Comparison of ENCODE assay signal across 36 cellular contexts in genomic region chr2:10892316-10892715, GRCh38. TPM values are rescaled to one million over a fixed set of nuclear protein-coding genes. Genes with fewer than 3 reads are reported as not detected.
"Had no signal": no experiment of that assay in that cellular context is flagged by ENCODE, and none has a peak within 500 bp of the region (broad histone marks: within the 10 kb centered on the region; RNA-seq: fewer than 3 reads in every experiment).

No MANE protein-coding gene starts in this region.

- H3K9me3 ChIP-seq: MG63 had no signal

- DNase-seq: Karpas-422, Kasumi-1, MG63, MM.1S, MV-4-11, NCI-H1048, NCI-H1092, NCI-H1092 treated with DMSO at 0.1 percent for 48 hours, NCI-H1105, NCI-H1105 treated with DMSO at 0.1 percent for 48 hours, NCI-H1417, NCI-H1417 treated with DMSO at 0.1 percent for 48 hours, NCI-H1436, NCI-H1436 treated with DMSO at 0.1 percent for 48 hours, NCI-H146, NCI-H1694, NCI-H1694 treated with DMSO at 0.1 percent for 48 hours, NCI-H187, NCI-H187 treated with DMSO at 0.1 percent for 48 hours, NCI-H1930, NCI-H2029, NCI-H2029 treated with DMSO at 0.1 percent for 48 hours, NCI-H2081, NCI-H2081 treated with DMSO at 0.1 percent for 48 hours, NCI-H2107, NCI-H2171, NCI-H2171 treated with DMSO at 0.1 percent for 48 hours, NCI-H2227 treated with DMSO at 0.1 percent for 48 hours, NCI-H226, NCI-H345, NCI-H446, NCI-H446 treated with DMSO at 0.1 percent for 48 hours, NCI-H510A, NCI-H510A treated with DMSO at 0.1 percent for 48 hours, NCI-H524 had no signal

- H3K36me3 ChIP-seq: MG63 had no signal

- H3K27me3 ChIP-seq: MG63 had no signal

- H3K4me3 ChIP-seq: MG63 had no signal

RNA-seq across cellular contexts. Expression of gene KCNF1, which starts 19.4 kb away (rescaled TPM):
- total RNA-seq: MCF 10A had no signal
